Comparison of ENCODE assay signal across 12 cellular contexts in genomic region chr1:151054971-151055547, GRCh38. TPM values are rescaled to one million over a fixed set of nuclear protein-coding genes. Genes with fewer than 3 reads are reported as not detected.
DNase-seq lines count a peak whose midpoint lies in the region; ATAC-seq, FAIRE-seq and TF ChIP-seq lines count a peak whose summit lies in the region.
"Had no signal": no experiment of that assay in that cellular context is flagged by ENCODE, and none has a peak within 500 bp of the region (broad histone marks: within the 10 kb centered on the region; RNA-seq: fewer than 3 reads in every experiment).

No MANE protein-coding gene starts in this region.

- no peak for FAIRE-seq in keratinocyte (lab: Jason Lieb, UNC)

- POLR2A ChIA-PET in activated CD4-positive, alpha-beta T cell treated with anti-CD3 and anti-CD28 coated beads, Interleukin-2, amount 10 ng/mL, durations not matched to agents 7 days and 5 days (lab: Charles Lee) = no interaction called here

- H3K79me2 ChIP-seq in keratinocyte (ENCODE audit: control insufficient read depth, insufficient read depth, low read length) = peaks cover 52% of the 10 kb centered on the region

- TF ChIP-seq CTCF in VCaP (conservative IDR thresholded peaks at IDR 0.05) (no peak), keratinocyte (optimal IDR thresholded peaks at IDR 0.05 in 1 of 3, IDR thresholded peaks at IDR 0.05 in 1 of 3, conservative IDR thresholded peaks at IDR 0.05 in 1 of 3; ENCODE audit: extremely low read depth in 1 of 3, insufficient read depth in 2 of 3, low read length in 3 of 3) (no peak)

- H3K27ac Mint-ChIP-seq in activated CD4-positive, alpha-beta T cell treated with anti-CD3 and anti-CD28 coated beads, Interleukin-2, amount 10 ng/mL, durations not matched to agents 7 days and 5 days = peak overlapping the region; percentile 96
- H3K27ac Mint-ChIP-seq in stimulated activated memory B cell treated with anti-CD40 and anti-IgM and Interleukin-4, amounts not matched to agents 10 μg/mL and 1 μg/mL and 100 μg/mL, for 72 hours = peak overlapping the region; percentile 90

- H3K9ac ChIP-seq in keratinocyte (ENCODE audit: control insufficient read depth, extremely low read depth, insufficient read depth, low read length) = no peak overlapping the region

- peak overlapping the region; percentile 34 for H3K4me2 ChIP-seq in keratinocyte (ENCODE audit: control insufficient read depth, extremely low read depth, insufficient read depth, low read depth, low read length)

- H3K4me1 Mint-ChIP-seq in activated CD4-positive, alpha-beta T cell treated with anti-CD3 and anti-CD28 coated beads, Interleukin-2, amount 10 ng/mL, durations not matched to agents 7 days and 5 days = peaks cover 58% of the 10 kb centered on the region
- H3K4me1 Mint-ChIP-seq in stimulated activated memory B cell treated with anti-CD40 and anti-IgM and Interleukin-4, amounts not matched to agents 10 μg/mL and 1 μg/mL and 100 μg/mL, for 72 hours = peaks cover 52% of the 10 kb centered on the region

- DNase-seq in activated CD4-positive, alpha-beta T cell treated with anti-CD3 and anti-CD28 coated beads, Interleukin-2, amount 10 ng/mL, durations not matched to agents 7 days and 5 days = no peak
- DNase-seq in activated CD4-positive, alpha-beta T cell treated with anti-CD3 and anti-CD28 coated beads, Interleukin-2, amount 50 U/mL, for 4 hours = no peak
- no peak for DNase-seq in keratinocyte (ENCODE audit: low read depth, low spot score)
- DNase-seq in activated effector memory CD4-positive, alpha-beta T cell treated with Interleukin-2 at 50 U/mL for 16 hours = no peak
- no peak for DNase-seq in NCI-H187 (lab: John Stamatoyannopoulos, UW)
- DNase-seq: midbrain, NCI-H524 had no signal

- no peaks in the 10 kb centered on the region for H3K27me3 Mint-ChIP-seq in activated CD4-positive, alpha-beta T cell treated with anti-CD3 and anti-CD28 coated beads, Interleukin-2, amount 10 ng/mL, durations not matched to agents 7 days and 5 days
- H3K27me3 Mint-ChIP-seq in stimulated activated memory B cell treated with anti-CD40 and anti-IgM and Interleukin-4, amounts not matched to agents 10 μg/mL and 1 μg/mL and 100 μg/mL, for 72 hours = no peaks in the 10 kb centered on the region

- no peaks in the 10 kb centered on the region for H3K9me3 ChIP-seq in keratinocyte (ENCODE audit: control insufficient read depth, low read depth, low read length)
- H3K9me3 ChIP-seq: SJSA1 had no signal

- no peak overlapping the region for H2AFZ ChIP-seq in keratinocyte (ENCODE audit: control insufficient read depth, low read length)

- H4K20me1 ChIP-seq in keratinocyte (ENCODE audit: control insufficient read depth, extremely low read depth, insufficient read depth, low read length) = peaks cover 27% of the 10 kb centered on the region

- peaks cover 78% of the 10 kb centered on the region for H3K36me3 Mint-ChIP-seq in activated CD4-positive, alpha-beta T cell treated with anti-CD3 and anti-CD28 coated beads, Interleukin-2, amount 10 ng/mL, durations not matched to agents 7 days and 5 days (ENCODE audit: low read depth)
- peaks cover 72% of the 10 kb centered on the region for H3K36me3 Mint-ChIP-seq in stimulated activated memory B cell treated with anti-CD40 and anti-IgM and Interleukin-4, amounts not matched to agents 10 μg/mL and 1 μg/mL and 100 μg/mL, for 72 hours

- peaks cover 44% of the 10 kb centered on the region for H3K4me1 ChIP-seq in keratinocyte (ENCODE audit: control insufficient read depth, extremely low read depth, insufficient read depth, low read length)

- dilution Hi-C loops in keratinocyte (cut with MboI; ENCODE audit: extremely low pct_ligation_motif_present, low sequenced_read_pairs) = no loop called here

- ATAC-seq in stimulated activated memory B cell treated with anti-CD40 and anti-IgM and Interleukin-4, amounts not matched to agents 10 μg/mL and 1 μg/mL and 100 μg/mL, for 72 hours = no peak
- no peak for ATAC-seq in GM21825 (IDR thresholded peaks at IDR 0.05; ENCODE audit: unreplicated experiment)

- H3K4me3 Mint-ChIP-seq in activated CD4-positive, alpha-beta T cell treated with anti-CD3 and anti-CD28 coated beads, Interleukin-2, amount 10 ng/mL, durations not matched to agents 7 days and 5 days = peak overlapping the region; percentile 99
- H3K4me3 Mint-ChIP-seq in stimulated activated memory B cell treated with anti-CD40 and anti-IgM and Interleukin-4, amounts not matched to agents 10 μg/mL and 1 μg/mL and 100 μg/mL, for 72 hours = peak overlapping the region; percentile 86

- H3K9me1 ChIP-seq in keratinocyte (ENCODE audit: control insufficient read depth, extremely low read depth, insufficient read depth, low read length) = peaks cover 17% of the 10 kb centered on the region

- CTCF ChIA-PET in activated CD4-positive, alpha-beta T cell treated with anti-CD3 and anti-CD28 coated beads, Interleukin-2, amount 10 ng/mL, durations not matched to agents 7 days and 5 days (lab: Charles Lee) = interaction anchor here (1.0 to 1.5 kb wide), 4 partner anchors 12 to 30 kb away, joined by 3 to 8 read pairs (median 5); partner anchors contain the start of gene GABPB2

- H3K27ac ChIP-seq in VCaP (peak overlapping the region; percentile 99), keratinocyte (ENCODE audit: control insufficient read depth, insufficient read depth, low read length) (peak overlapping the region; percentile 19)
- H3K27ac ChIP-seq: SJSA1 had no signal

- H3K9me3 Mint-ChIP-seq in activated CD4-positive, alpha-beta T cell treated with anti-CD3 and anti-CD28 coated beads, Interleukin-2, amount 10 ng/mL, durations not matched to agents 7 days and 5 days = no peaks in the 10 kb centered on the region
- H3K9me3 Mint-ChIP-seq in stimulated activated memory B cell treated with anti-CD40 and anti-IgM and Interleukin-4, amounts not matched to agents 10 μg/mL and 1 μg/mL and 100 μg/mL, for 72 hours = no peaks in the 10 kb centered on the region

- no peak overlapping the region for H3K4me3 ChIP-seq in keratinocyte (ENCODE audit: control insufficient read depth in 2 of 3, extremely low read depth in 1 of 3, insufficient read depth in 2 of 3, low read depth in 1 of 3, low read length in 3 of 3)
- H3K4me3 ChIP-seq: SJSA1 had no signal

- H3K36me3 ChIP-seq in keratinocyte (ENCODE audit: control insufficient read depth in 2 of 2, extremely low read depth in 1 of 2, insufficient read depth in 2 of 2, low read length in 2 of 2) = peaks cover 46 to 64% of the 10 kb centered on the region in 2 experiments

- no peaks in the 10 kb centered on the region for H3K27me3 ChIP-seq in keratinocyte (ENCODE audit: control insufficient read depth, extremely low read depth, insufficient read depth, low read length)
- H3K27me3 ChIP-seq: SJSA1 had no signal

RNA-seq across cellular contexts. Expression of gene CDC42SE1, which starts 4.4 kb away (rescaled TPM):
- total RNA-seq in activated CD4-positive, alpha-beta T cell treated with anti-CD3 and anti-CD28 coated beads, Interleukin-2, amount 10 ng/mL, durations not matched to agents 7 days and 5 days = 100 to 1,000 TPM; 350 to 360 TPM
- polyA plus RNA-seq in keratinocyte = 127 to 151 TPM (median 138 TPM) in 3 replicates
- 46.3 TPM for polyA plus RNA-seq in keratinocyte (2011; ENCODE audit: low read depth)
- polyA plus RNA-seq in keratinocyte (2011; cell fraction: cytosol; rRNA removed) = 85.3 and 114 TPM in 2 replicates
- 210 and 233 TPM in 2 replicates for polyA plus RNA-seq in keratinocyte (2011; cell fraction: nucleus; rRNA removed)
- 95.9 and 137 TPM in 2 replicates for polyA plus RNA-seq in keratinocyte (2012; ENCODE audit: low replicate concordance)
- polyA minus RNA-seq in keratinocyte = 80.7 to 144 TPM (median 119 TPM) in 3 replicates
- 98.6 TPM for polyA minus RNA-seq in keratinocyte (2011; cell fraction: cytosol; rRNA and poly(A)+ RNA removed)
- 51.4 and 81.9 TPM in 2 replicates for polyA minus RNA-seq in keratinocyte (2011; cell fraction: nucleus; rRNA and poly(A)+ RNA removed)

RNA-seq across cellular contexts. Expression of gene MLLT11, which starts 5.1 kb away (rescaled TPM):
- total RNA-seq in activated CD4-positive, alpha-beta T cell treated with anti-CD3 and anti-CD28 coated beads, Interleukin-2, amount 10 ng/mL, durations not matched to agents 7 days and 5 days = 1 to 10 TPM; 3.6 to 4.7 TPM
- 8.8 to 16.4 TPM (median 10.8 TPM) in 3 replicates for polyA plus RNA-seq in keratinocyte
- 2.5 TPM for polyA plus RNA-seq in keratinocyte (2011; ENCODE audit: low read depth)
- polyA plus RNA-seq in keratinocyte (2011; cell fraction: cytosol; rRNA removed) = 13.3 and 18.1 TPM in 2 replicates
- polyA plus RNA-seq in keratinocyte (2011; cell fraction: nucleus; rRNA removed) = 9.2 and 11.2 TPM in 2 replicates
- polyA plus RNA-seq in keratinocyte (2012; ENCODE audit: low replicate concordance) = 6.4 and 7.7 TPM in 2 replicates
- polyA minus RNA-seq in keratinocyte = 3.6 to 7.1 TPM (median 4.4 TPM) in 3 replicates
- 5.2 TPM for polyA minus RNA-seq in keratinocyte (2011; cell fraction: cytosol; rRNA and poly(A)+ RNA removed)
- polyA minus RNA-seq in keratinocyte (2011; cell fraction: nucleus; rRNA and poly(A)+ RNA removed) = 1.7 and 3.3 TPM in 2 replicates

RNA-seq across cellular contexts. Expression of gene C1orf56, which starts 7.5 kb away (rescaled TPM):
- total RNA-seq in activated CD4-positive, alpha-beta T cell treated with anti-CD3 and anti-CD28 coated beads, Interleukin-2, amount 10 ng/mL, durations not matched to agents 7 days and 5 days = 1 to 10 TPM in 1 of 2 experiments, under 1 TPM in 1; 0.62 to 1.3 TPM
- polyA plus RNA-seq in keratinocyte = 0.26 to 0.40 TPM (median 0.39 TPM) in 3 replicates
- polyA plus RNA-seq in keratinocyte (2011; ENCODE audit: low read depth) = 0.54 TPM
- 0.27 and 0.64 TPM in 2 replicates for polyA plus RNA-seq in keratinocyte (2011; cell fraction: cytosol; rRNA removed)
- 0.47 and 0.71 TPM in 2 replicates for polyA plus RNA-seq in keratinocyte (2011; cell fraction: nucleus; rRNA removed)
- polyA plus RNA-seq in keratinocyte (2012; ENCODE audit: low replicate concordance) = 1.2 and 3.7 TPM in 2 replicates
- 0.26 to 2.3 TPM in 2 of 3 replicates, not detected in the other for polyA minus RNA-seq in keratinocyte
- not detected for polyA minus RNA-seq in keratinocyte (2011; cell fraction: cytosol; rRNA and poly(A)+ RNA removed)
- polyA minus RNA-seq in keratinocyte (2011; cell fraction: nucleus; rRNA and poly(A)+ RNA removed) = 0.21 and 0.78 TPM in 2 replicates

RNA-seq across cellular contexts. Expression of gene GABPB2, which starts 15.5 kb away (rescaled TPM):
- 10 to 100 TPM; 28.1 to 30.9 TPM for total RNA-seq in activated CD4-positive, alpha-beta T cell treated with anti-CD3 and anti-CD28 coated beads, Interleukin-2, amount 10 ng/mL, durations not matched to agents 7 days and 5 days
- polyA plus RNA-seq in keratinocyte = 11.5 to 13.3 TPM (median 11.8 TPM) in 3 replicates
- 8.4 TPM for polyA plus RNA-seq in keratinocyte (2011; ENCODE audit: low read depth)
- polyA plus RNA-seq in keratinocyte (2011; cell fraction: cytosol; rRNA removed) = 9.1 and 11.2 TPM in 2 replicates
- 15.5 and 16.1 TPM in 2 replicates for polyA plus RNA-seq in keratinocyte (2011; cell fraction: nucleus; rRNA removed)
- 5.4 and 5.9 TPM in 2 replicates for polyA plus RNA-seq in keratinocyte (2012; ENCODE audit: low replicate concordance)
- 7.2 to 18.1 TPM (median 14.8 TPM) in 3 replicates for polyA minus RNA-seq in keratinocyte
- 8.1 TPM for polyA minus RNA-seq in keratinocyte (2011; cell fraction: cytosol; rRNA and poly(A)+ RNA removed)
- polyA minus RNA-seq in keratinocyte (2011; cell fraction: nucleus; rRNA and poly(A)+ RNA removed) = 4.0 and 7.9 TPM in 2 replicates

RNA-seq across cellular contexts. Expression of gene BNIPL, which starts 18.7 kb away (rescaled TPM):
- total RNA-seq in activated CD4-positive, alpha-beta T cell treated with anti-CD3 and anti-CD28 coated beads, Interleukin-2, amount 10 ng/mL, durations not matched to agents 7 days and 5 days = 1 to 10 TPM in 1 of 2 experiments, under 1 TPM in 1; 0.99 to 1.5 TPM
- 4.6 to 25.8 TPM (median 9.8 TPM) in 3 replicates for polyA plus RNA-seq in keratinocyte
- polyA plus RNA-seq in keratinocyte (2011; ENCODE audit: low read depth) = 103 TPM
- polyA plus RNA-seq in keratinocyte (2011; cell fraction: cytosol; rRNA removed) = 6.3 and 8.0 TPM in 2 replicates
- 40.6 and 43.8 TPM in 2 replicates for polyA plus RNA-seq in keratinocyte (2011; cell fraction: nucleus; rRNA removed)
- polyA plus RNA-seq in keratinocyte (2012; ENCODE audit: low replicate concordance) = 2.4 and 66.3 TPM in 2 replicates
- polyA minus RNA-seq in keratinocyte = 2.5 to 16.6 TPM (median 6.5 TPM) in 3 replicates
- 5.0 TPM for polyA minus RNA-seq in keratinocyte (2011; cell fraction: cytosol; rRNA and poly(A)+ RNA removed)
- polyA minus RNA-seq in keratinocyte (2011; cell fraction: nucleus; rRNA and poly(A)+ RNA removed) = 7.5 and 9.9 TPM in 2 replicates
- total RNA-seq: G401 had no signal
